11 cellular contexts compared by ENCODE assay signal in the genomic region with DNA sequence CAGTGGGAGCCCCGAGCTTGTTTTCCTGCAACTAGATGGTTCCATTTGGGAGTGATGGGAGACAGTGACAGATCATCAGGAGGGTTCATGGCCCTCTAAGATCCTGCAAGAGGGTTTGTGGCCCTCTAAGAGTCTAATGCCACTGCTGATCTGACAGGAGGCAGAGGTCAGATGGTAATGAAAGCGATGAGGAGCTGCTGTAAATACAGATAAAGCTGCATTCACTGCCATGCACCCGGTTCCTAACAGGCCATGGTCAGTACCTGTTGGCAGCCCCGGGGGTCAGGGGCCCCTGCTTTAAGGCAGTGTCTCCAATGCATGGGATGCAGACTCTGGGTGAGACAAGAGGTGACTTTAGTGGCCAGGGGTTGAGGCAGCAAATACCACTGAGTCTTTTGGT. TPM values are rescaled to one million over a fixed set of nuclear protein-coding genes. Genes with fewer than 3 reads are reported as not detected.
"Had no signal": no experiment of that assay in that cellular context is flagged by ENCODE, and none has a peak within 500 bp of the region (broad histone marks: within the 10 kb centered on the region; RNA-seq: fewer than 3 reads in every experiment).

No MANE protein-coding gene starts in this region.

- H3K4me3 Mint-ChIP-seq: GM23338, H9, HFFc6 had no signal

- H3K27ac ChIP-seq: GM23248 had no signal

- H3K4me3 ChIP-seq: GM23248, GM23338, HAP-1 had no signal

- H3K27ac Mint-ChIP-seq: GM23338, H9, HFFc6 had no signal

- H3K9me3 Mint-ChIP-seq: GM23338, H9, HFFc6 had no signal

- H3K36me3 ChIP-seq: HAP-1 had no signal

- H3K9me3 ChIP-seq: HAP-1 had no signal

- H2AFZ ChIP-seq: GM23248, GM23338 had no signal

- DNase-seq: GM23248, GOT3, H7, H9, HCEC 1CT, HFFc6 had no signal

- ATAC-seq: GM23338, HCT116 had no signal

- H3K4me2 ChIP-seq: GM23338 had no signal

- H3K4me1 Mint-ChIP-seq: GM23338, H9 had no signal

- H3K9ac ChIP-seq: GM23248 had no signal

- H3K4me1 ChIP-seq: HAP-1 had no signal

RNA-seq across cellular contexts. Expression of a gene that starts 30.8 kb away (rescaled TPM):
- total RNA-seq: GM23248, GM23338, H1, H4, H7, H9, HFFc6 had no signal
- polyA plus RNA-seq: GM23248, GM23338, H1 had no signal
